Comparison of ENCODE assay signal across 11 cellular contexts in genomic region chr14:89186850-89187376, GRCh38.
DNase-seq lines count a peak whose midpoint lies in the region; ATAC-seq, FAIRE-seq and TF ChIP-seq lines count a peak whose summit lies in the region.
"Had no signal": no experiment of that assay in that cellular context is flagged by ENCODE, and none has a peak within 500 bp of the region (broad histone marks: within the 10 kb centered on the region; RNA-seq: fewer than 3 reads in every experiment).

No MANE protein-coding gene starts in this region.

- TF ChIP-seq EP300 in suprapubic skin (IDR thresholded peaks at IDR 0.05) = no peak

- ATAC-seq in heart left ventricle = peak; percentile 79 to 91 (median 86)

- DNase-seq in NCI-H82 (lab: John Stamatoyannopoulos, UW) = peak; percentile 10
- DNase-seq in NCI-H82 treated with DMSO at 0.1 percent for 48 hours (lab: John Stamatoyannopoulos, UW; ENCODE audit: unreplicated experiment) = no peak
- DNase-seq in NCI-H69 (lab: John Stamatoyannopoulos, UW) = peak; percentile 96
- DNase-seq in heart left ventricle = peak in 2 of 5 donors; percentile 48 to 61
- no peak for DNase-seq in suprapubic skin (ENCODE audit: low spot score in 2 of 2)
- no peak for DNase-seq in OCI-M1 (lab: John Stamatoyannopoulos, UW)
- DNase-seq in SHP77 treated with DMSO at 0.1 percent for 48 hours (lab: John Stamatoyannopoulos, UW) = no peak
- DNase-seq in frontal cortex (ENCODE audit: low spot score in 2 of 2) = no peak
- DNase-seq: activated CD4-positive, CD25-positive, alpha-beta regulatory T cell had no signal

- intact Hi-C loops in heart left ventricle (cut with DNase I) = loop anchor here in 5 of 10 donors (5.0 to 10.0 kb wide), 6 partner anchors 65 to 728 kb away; partner anchors contain the start of gene FOXN3 (in 3 of the 5)

- 12 to 38% (median 27%) methylated on average over 6 to 7 of the region's 7 CpGs for WGBS in heart left ventricle, 4 donors
- 65% methylated on average over 6 of the region's 7 CpGs for WGBS in suprapubic skin

- FAIRE-seq in frontal cortex (lab: Jason Lieb, UNC) = no peak
- FAIRE-seq: endothelial cell of umbilical vein had no signal

- H3K4me1 ChIP-seq in heart left ventricle = peaks cover 4 to 47% (median 35%) of the 10 kb centered on the region in 12 donors
- peaks cover 43% of the 10 kb centered on the region for H3K4me1 ChIP-seq in suprapubic skin

- H3K27me3 ChIP-seq in heart left ventricle (no peaks in the 10 kb centered on the region), suprapubic skin (no peaks in the 10 kb centered on the region)

- TF ChIP-seq CTCF in heart left ventricle (IDR thresholded peaks at IDR 0.05) (peak in 1 of 12 donors; percentile 19), suprapubic skin (IDR thresholded peaks at IDR 0.05) (no peak)

- H3K9me3 ChIP-seq in heart left ventricle (no peaks in the 10 kb centered on the region), suprapubic skin (no peaks in the 10 kb centered on the region)
- H3K9me3 ChIP-seq: prostate gland had no signal

- TF ChIP-seq POLR2A in heart left ventricle (IDR thresholded peaks at IDR 0.05) (no peak), suprapubic skin (IDR thresholded peaks at IDR 0.05) (no peak)

- H3K27ac ChIP-seq in heart left ventricle (peak overlapping the region in 11 of 12 donors; percentile 37 to 80 (median 68)), suprapubic skin (peak overlapping the region; percentile 79)

- H3K36me3 ChIP-seq in heart left ventricle (peaks cover 0 to 30% (median 11%) of the 10 kb centered on the region in 9 donors), suprapubic skin (peaks cover 4% of the 10 kb centered on the region)
- H3K36me3 ChIP-seq: prostate gland had no signal

- H3K4me3 ChIP-seq in heart left ventricle (no peak overlapping the region), suprapubic skin (no peak overlapping the region)
- H3K4me3 ChIP-seq: prostate gland had no signal

Comparison
In these comparisons a context has a peak if more than half of its experiments do, and no peak if none do; other contexts are left out.
1. DNase-seq: peak in NCI-H82 (single experiment) and NCI-H69 (single experiment); none in NCI-H82 treated with DMSO at 0.1 percent for 48 hours (single experiment), suprapubic skin (0 of 2), OCI-M1 (single experiment), SHP77 treated with DMSO at 0.1 percent for 48 hours (single experiment) and frontal cortex (0 of 2).